8 cellular contexts compared by ENCODE assay signal in genomic region chr3:15601046-15601398, GRCh38. TPM values are rescaled to one million over a fixed set of nuclear protein-coding genes. Genes with fewer than 3 reads are reported as not detected.
DNase-seq lines count a peak whose midpoint lies in the region; ATAC-seq, FAIRE-seq and TF ChIP-seq lines count a peak whose summit lies in the region.

No MANE protein-coding gene starts in this region.

- TF ChIP-seq POLR2A in NB4 (IDR thresholded peaks at IDR 0.05; ENCODE audit: extremely low read depth, insufficient read length): no peak
- no peak for TF ChIP-seq POLR2A in endothelial cell of umbilical vein (IDR thresholded peaks at IDR 0.05; ENCODE audit: low read depth, low read length)

- peak overlapping the region; percentile 99 for H3K27ac Mint-ChIP-seq in CD8-positive, alpha-beta T cell

- 0 out of 2 replicates have a peak, but pooled peaks cover 1% of the 10 kb centered on the region for H3F3A ChIP-seq in GM23248 (ENCODE audit: insufficient read depth)

- FAIRE-seq in endothelial cell of umbilical vein (lab: Jason Lieb, UNC): no peak

- peak overlapping the region; percentile 82 for H3K4me3 ChIP-seq in CD8-positive, alpha-beta T cell (ENCODE audit: low read depth, low read length)
- H3K4me3 ChIP-seq in GM23248 (peak overlapping the region; percentile 97), NB4 (ENCODE audit: low read depth, low read length) (peak overlapping the region; percentile 86), endothelial cell of umbilical vein (replicated peaks in 1 of 3; ENCODE audit: insufficient read depth in 1 of 3, low read depth in 1 of 3, low read length in 3 of 3) (peak overlapping the region; percentile 73 to 86 (median 74)), neuron (ENCODE audit: low read length) (peak overlapping the region; percentile 71)

- H3K79me2 ChIP-seq in GM23248 (ENCODE audit: insufficient read depth): peaks cover 25% of the 10 kb centered on the region
- H3K79me2 ChIP-seq in endothelial cell of umbilical vein (ENCODE audit: control insufficient read depth, insufficient read depth, low read length): peaks cover 7% of the 10 kb centered on the region

- H3K4me3 Mint-ChIP-seq in CD8-positive, alpha-beta T cell: peak overlapping the region; percentile 100

- H3K36me3 Mint-ChIP-seq in CD8-positive, alpha-beta T cell: peaks cover 61% of the 10 kb centered on the region

- CTCF ChIA-PET in CD8-positive, alpha-beta T cell (lab: Charles Lee): interaction anchor here (0.6 to 1.6 kb wide), 3 partner anchors 12 to 395 kb away, joined by 3 to 6 read pairs (median 3); partner anchors contain the start of gene CAPN7
- CTCF ChIA-PET in endothelial cell of umbilical vein (lab: Charles Lee): interaction anchor here (0.7 to 2.3 kb wide), 7 partner anchors 26 to 651 kb away, joined by 3 to 10 read pairs (median 4); partner anchors contain the start of gene ANKRD28

- intact Hi-C loops in CD8-positive, alpha-beta T cell (cut with DNase I, micrococcal nuclease): loop anchor here (1.0 to 5.0 kb wide), 9 partner anchors 174 to 1422 kb away; partner anchors contain the start of genes NR2C2 (in 2 of the 2), CAPN7 (in 1 of the 2), CCDC174 (in 1 of the 2) and DPH3 (in 1 of the 2)
- intact Hi-C loops in endothelial cell of umbilical vein (cut with micrococcal nuclease): loop anchor here (1.0 kb wide), 5 partner anchors 29 to 211 kb away; no protein-coding TSS in a partner anchor

- H2AFZ ChIP-seq in GM23248 (peak overlapping the region; percentile 92), endothelial cell of umbilical vein (ENCODE audit: low read depth, low read length) (peak overlapping the region; percentile 61), neuron (ENCODE audit: low read depth, low read length) (peak overlapping the region; percentile 46)

- peak overlapping the region; percentile 84 for H3K4me2 ChIP-seq in GM23248 (ENCODE audit: unreplicated experiment)
- H3K4me2 ChIP-seq in endothelial cell of umbilical vein (ENCODE audit: insufficient read depth, low read length): peak overlapping the region; percentile 98

- ATAC-seq in CD8-positive, alpha-beta T cell: peak; percentile 1

- no peak for TF ChIP-seq CTCF in CD8-positive, alpha-beta T cell (IDR thresholded peaks at IDR 0.05)
- TF ChIP-seq CTCF in NB4 (IDR thresholded peaks at IDR 0.05; ENCODE audit: low read depth, low read length) (no peak), endothelial cell of umbilical vein (IDR thresholded peaks at IDR 0.05; ENCODE audit: extremely low read depth in 1 of 2, insufficient read depth in 1 of 2, low read depth in 1 of 2, low read length in 2 of 2) (no peak)

- H3K9ac ChIP-seq in GM23248 (peak overlapping the region; percentile 88), endothelial cell of umbilical vein (replicated peaks; ENCODE audit: extremely low read depth, insufficient read depth, low read length) (peak overlapping the region; percentile 75)

- no peaks in the 10 kb centered on the region for H3K9me3 Mint-ChIP-seq in CD8-positive, alpha-beta T cell

- dilution Hi-C loops in endothelial cell of umbilical vein (cut with MboI; ENCODE audit: extremely low pct_ligation_motif_present, low sequenced_read_pairs): no loop called here

- WGBS in GM23248 (ENCODE audit: low coverage in 1 of 2, low lambda C conversion rate in 2 of 2, missing lambda C conversion rate in 2 of 2), 2 experiments: 1 to 2% methylated on average over 19 of the region's 19 CpGs

- no peak for DNase-seq in CD8-positive, alpha-beta T cell
- no peak for DNase-seq in GM23248
- no peak for DNase-seq in NB4 (ENCODE audit: low read depth)
- DNase-seq in endothelial cell of umbilical vein (ENCODE audit: low read depth, low spot score): no peak
- no peak for DNase-seq in EL
- no peak for DNase-seq in NCI-H2107 treated with DMSO at 0.1 percent for 48 hours (lab: John Stamatoyannopoulos, UW; ENCODE audit: unreplicated experiment)
- DNase-seq in KG1 (lab: John Stamatoyannopoulos, UW): no peak

- H3K36me3 ChIP-seq in CD8-positive, alpha-beta T cell (ENCODE audit: insufficient read depth, low read length): peaks cover 15% of the 10 kb centered on the region
- H3K36me3 ChIP-seq in GM23248 (ENCODE audit: low read depth): peaks cover 13% of the 10 kb centered on the region
- peaks cover 0 to 7% of the 10 kb centered on the region in 2 experiments for H3K36me3 ChIP-seq in endothelial cell of umbilical vein (ENCODE audit: control insufficient read depth in 2 of 2, extremely low read depth in 1 of 2, insufficient read depth in 2 of 2, low read length in 2 of 2)
- peaks cover 31% of the 10 kb centered on the region for H3K36me3 ChIP-seq in neuron (ENCODE audit: insufficient read depth, low read length)

- no peaks in the 10 kb centered on the region for H3K9me1 ChIP-seq in endothelial cell of umbilical vein (replicated peaks; ENCODE audit: control insufficient read depth, extremely low read depth, insufficient read depth, low read length)

- no peaks in the 10 kb centered on the region for H3K27me3 ChIP-seq in CD8-positive, alpha-beta T cell (ENCODE audit: insufficient read depth, low read length)
- H3K27me3 ChIP-seq in GM23248 (replicated peaks; ENCODE audit: insufficient read depth): no peaks in the 10 kb centered on the region
- no peaks in the 10 kb centered on the region for H3K27me3 ChIP-seq in endothelial cell of umbilical vein (ENCODE audit: control insufficient read depth in 2 of 2, insufficient read depth in 2 of 2, low read length in 2 of 2)
- H3K27me3 ChIP-seq in neuron (ENCODE audit: insufficient read depth, low read length): no peaks in the 10 kb centered on the region

- POLR2A ChIA-PET in CD8-positive, alpha-beta T cell (lab: Charles Lee): interaction anchor here (1.1 to 2.2 kb wide), 4 partner anchors 10 to 398 kb away, joined by 3 to 13 read pairs (median 5); partner anchors contain the start of gene CAPN7
- POLR2A ChIA-PET in endothelial cell of umbilical vein (lab: Charles Lee): interaction anchor here (0.6 to 1.7 kb wide), 5 partner anchors 12 to 205 kb away, joined by 3 to 6 read pairs (median 4); partner anchors contain the start of gene ANKRD28

- peak overlapping the region; percentile 82 for H3K27ac ChIP-seq in CD8-positive, alpha-beta T cell (ENCODE audit: low read depth, low read length)
- peak overlapping the region; percentile 81 for H3K27ac ChIP-seq in GM23248
- H3K27ac ChIP-seq in endothelial cell of umbilical vein (ENCODE audit: insufficient read depth, low read depth, low read length): peak overlapping the region; percentile 31

- peaks cover 19% of the 10 kb centered on the region for H3K4me1 ChIP-seq in CD8-positive, alpha-beta T cell (ENCODE audit: insufficient read depth, low read length)
- H3K4me1 ChIP-seq in GM23248 (ENCODE audit: insufficient read depth) (peaks cover 20% of the 10 kb centered on the region; the same call in 1 of the 2 replicates), endothelial cell of umbilical vein (ENCODE audit: control insufficient read depth, extremely low read depth, insufficient read depth, low read length) (peaks cover 13% of the 10 kb centered on the region), neuron (ENCODE audit: insufficient read depth, low read length) (peaks cover 13% of the 10 kb centered on the region)

- H3K27me3 Mint-ChIP-seq in CD8-positive, alpha-beta T cell (ENCODE audit: low read depth): no peaks in the 10 kb centered on the region

- no peaks in the 10 kb centered on the region for H3K9me2 ChIP-seq in GM23248 (ENCODE audit: insufficient read depth)

- H4K20me1 ChIP-seq in GM23248 (ENCODE audit: insufficient read depth) (no peaks in the 10 kb centered on the region), endothelial cell of umbilical vein (replicated peaks; ENCODE audit: control insufficient read depth, extremely low read depth, insufficient read depth, low read length) (no peaks in the 10 kb centered on the region)

- peaks cover 52% of the 10 kb centered on the region for H3K4me1 Mint-ChIP-seq in CD8-positive, alpha-beta T cell (ENCODE audit: low read depth)

- H3K9me3 ChIP-seq in CD8-positive, alpha-beta T cell (ENCODE audit: low read length): no peaks in the 10 kb centered on the region
- H3K9me3 ChIP-seq in GM23248 (ENCODE audit: low read depth): no peaks in the 10 kb centered on the region
- H3K9me3 ChIP-seq in endothelial cell of umbilical vein (replicated peaks; ENCODE audit: control insufficient read depth, insufficient read depth, low read length): no peaks in the 10 kb centered on the region
- no peaks in the 10 kb centered on the region for H3K9me3 ChIP-seq in neuron (ENCODE audit: low read length)

- BruUV-seq in endothelial cell of umbilical vein (replicated peaks; lab: Mats Ljungman, UMichigan): no TSS peak

- in situ Hi-C loops in GM23248 (cut with MboI): no loop called here

TF ChIP-seq in endothelial cell of umbilical vein, 7 proteins besides CTCF, POLR2A, EP300 and RAD21 (continues in another document):
- TF ChIP-seq FOS (IDR thresholded peaks at IDR 0.05; ENCODE audit: borderline replicate concordance, insufficient read depth, low read length) (no peak), GATA2 (IDR thresholded peaks at IDR 0.05; ENCODE audit: insufficient read depth, insufficient read length, low read depth, low read length) (no peak)

RNA-seq across cellular contexts. Expression of gene HACL1, which starts 0.3 kb away (rescaled TPM):
- total RNA-seq in CD8-positive, alpha-beta T cell: 10 to 100 TPM; 30.1 to 33.4 TPM
- total RNA-seq in GM23248 (2014; rRNA removed; shearing (Covaris generic)): 13.4 and 14.3 TPM in 2 replicates
- polyA plus RNA-seq in GM23248 (2016; fragmentation: Nextera tagmentation; extraction: Ambion mirVana): 16.3 and 18.8 TPM in 2 replicates
- total RNA-seq in endothelial cell of umbilical vein: 27.4 and 29.9 TPM in 2 replicates
- 14.4 and 16.5 TPM in 2 replicates for polyA plus RNA-seq in endothelial cell of umbilical vein
- 19.0 and 19.5 TPM in 2 replicates for polyA plus RNA-seq in endothelial cell of umbilical vein (2011; cell fraction: cytosol; rRNA removed)
- polyA plus RNA-seq in endothelial cell of umbilical vein (2011; cell fraction: nucleus; rRNA removed): 36.6 and 37.8 TPM in 2 replicates
- polyA plus RNA-seq in endothelial cell of umbilical vein (2012): 18.1 and 24.8 TPM in 2 replicates
- 84.9 and 93.4 TPM in 2 replicates for polyA minus RNA-seq in endothelial cell of umbilical vein
- 17.7 TPM for polyA minus RNA-seq in endothelial cell of umbilical vein (2011; cell fraction: cytosol; rRNA and poly(A)+ RNA removed)
- 96.8 and 111 TPM in 2 replicates for polyA minus RNA-seq in endothelial cell of umbilical vein (2011; cell fraction: nucleus; rRNA and poly(A)+ RNA removed)

RNA-seq across cellular contexts. Expression of gene BTD, which starts 0.5 kb away (rescaled TPM):
- total RNA-seq in CD8-positive, alpha-beta T cell: 10 to 100 TPM in 1 of 2 experiments, 1 to 10 TPM in 1; 9.1 to 11.3 TPM
- 24.2 and 48.0 TPM in 2 replicates for total RNA-seq in GM23248 (2014; rRNA removed; shearing (Covaris generic))
- polyA plus RNA-seq in GM23248 (2016; fragmentation: Nextera tagmentation; extraction: Ambion mirVana): 19.7 and 20.1 TPM in 2 replicates
- 18.7 and 20.3 TPM in 2 replicates for total RNA-seq in endothelial cell of umbilical vein
- 27.1 and 32.2 TPM in 2 replicates for polyA plus RNA-seq in endothelial cell of umbilical vein
- polyA plus RNA-seq in endothelial cell of umbilical vein (2011; cell fraction: cytosol; rRNA removed): 24.7 and 26.8 TPM in 2 replicates
- 22.9 and 23.5 TPM in 2 replicates for polyA plus RNA-seq in endothelial cell of umbilical vein (2011; cell fraction: nucleus; rRNA removed)
- polyA plus RNA-seq in endothelial cell of umbilical vein (2012): 15.7 and 17.1 TPM in 2 replicates
- polyA minus RNA-seq in endothelial cell of umbilical vein: 48.8 and 59.8 TPM in 2 replicates
- 12.0 TPM for polyA minus RNA-seq in endothelial cell of umbilical vein (2011; cell fraction: cytosol; rRNA and poly(A)+ RNA removed)
- 26.5 and 38.8 TPM in 2 replicates for polyA minus RNA-seq in endothelial cell of umbilical vein (2011; cell fraction: nucleus; rRNA and poly(A)+ RNA removed)

Comparison
In these comparisons a context has a peak if more than half of its experiments do, and no peak if none do; other contexts are left out.
1. H3K27ac ChIP-seq: peak in every context shown above with its lines; median percentile 82 in CD8-positive, alpha-beta T cell; 81 in GM23248; 31 in endothelial cell of umbilical vein.